ENCODE assay signal across 1 cellular context in genomic region chr1:197691816-197692215, GRCh38.
A peak's percentile ranks its signal among the peaks of the same experiment; 100 is the strongest.
TF ChIP-seq lines count a peak whose summit lies in the region.

No MANE protein-coding gene starts in this region.

TF ChIP-seq in HepG2, 621 proteins besides CTCF, POLR2A, EP300 and RAD21 (continued from another document):
- TF ChIP-seq TEF (CRISPR knock-in tag; IDR thresholded peaks at IDR 0.05) (peak; percentile 37; the same call in 1 of the 2 replicates), HNF4A (CRISPR knock-in tag; IDR thresholded peaks at IDR 0.05) (peak; percentile 70), ARID5B (CRISPR knock-in tag; IDR thresholded peaks at IDR 0.05) (0 out of 2 replicates have a peak, but pooled peaks have one; percentile 20), NR3C1 (CRISPR knock-in tag; IDR thresholded peaks at IDR 0.05) (no peak), ZNF232 (CRISPR knock-in tag; IDR thresholded peaks at IDR 0.05; ENCODE audit: borderline replicate concordance) (no peak)
